Comparison of ENCODE assay signal across 26 cellular contexts in genomic region chr17:81203136-81203535, GRCh38. TPM values are rescaled to one million over a fixed set of nuclear protein-coding genes. Genes with fewer than 3 reads are reported as not detected.
DNase-seq lines count a peak whose midpoint lies in the region; TF ChIP-seq lines count a peak whose summit lies in the region.
"Had no signal": no experiment of that assay in that cellular context is flagged by ENCODE, and none has a peak within 500 bp of the region (broad histone marks: within the 10 kb centered on the region; RNA-seq: fewer than 3 reads in every experiment).

No MANE protein-coding gene starts in this region.

- H3K27me3 Mint-ChIP-seq in chondrocyte (ENCODE audit: low read depth), result no peaks in the 10 kb centered on the region
- H3K27me3 Mint-ChIP-seq: CD4-positive, alpha-beta memory T cell; CD4-positive, CD25-positive, alpha-beta regulatory T cell; CD8-positive, alpha-beta memory T cell had no signal

- H3K4me1 Mint-ChIP-seq in chondrocyte (ENCODE audit: low read depth), result peaks cover 7% of the 10 kb centered on the region
- H3K4me1 Mint-ChIP-seq: CD4-positive, alpha-beta memory T cell; CD4-positive, CD25-positive, alpha-beta regulatory T cell; CD8-positive, alpha-beta memory T cell had no signal

- H3K9me3 ChIP-seq in NT2/D1 (ENCODE audit: insufficient read depth, low read length), result no peaks in the 10 kb centered on the region
- H3K9me3 ChIP-seq in osteoblast (ENCODE audit: low read depth, low read length), result no peaks in the 10 kb centered on the region
- H3K9me3 ChIP-seq: BE2C, BLaER1 had no signal

- H3K27me3 ChIP-seq in NT2/D1 (ENCODE audit: insufficient read depth, insufficient read length) (no peaks in the 10 kb centered on the region), osteoblast (ENCODE audit: insufficient read depth, low read length) (no peaks in the 10 kb centered on the region)
- H3K27me3 ChIP-seq: BE2C, BLaER1 had no signal

- H4K20me1 ChIP-seq in osteoblast (ENCODE audit: insufficient read depth, low read length), result no peaks in the 10 kb centered on the region

- H3K4me3 ChIP-seq in NT2/D1 (ENCODE audit: insufficient read length, low read depth) (no peak overlapping the region), osteoblast (ENCODE audit: insufficient read depth, low read length) (no peak overlapping the region)
- H3K4me3 ChIP-seq: BLaER1, GM12878 had no signal

- H3K9ac ChIP-seq in NT2/D1 (ENCODE audit: insufficient read length, low read depth), result peak overlapping the region; percentile 10
- H3K9ac ChIP-seq: BLaER1 had no signal

- DNase-seq in NT2/D1 (ENCODE audit: low read depth, low spot score) (no peak), chondrocyte (ENCODE audit: low spot score) (peak; percentile 89), osteoblast (ENCODE audit: insufficient read length, low spot score, missing footprints) (peak; percentile 54), NCI-H1436 (lab: John Stamatoyannopoulos, UW) (no peak), NCI-H1105 (lab: John Stamatoyannopoulos, UW) (no peak)
- DNase-seq: 8988T; ACHN; BE2C; C1 segment of cervical spinal cord; CD4-positive, alpha-beta memory T cell; CD4-positive, CD25-positive, alpha-beta regulatory T cell; CD8-positive, alpha-beta memory T cell; COR-L47; DMS 273 treated with DMSO at 0.1 percent for 48 hours; DMS153; DMS53; DMS79; DND-41; EL; GDM1 had no signal

- no peak overlapping the region for H2AFZ ChIP-seq in osteoblast (ENCODE audit: low read length)

- no peak overlapping the region for H3K4me3 Mint-ChIP-seq in chondrocyte (ENCODE audit: unreplicated experiment)
- H3K4me3 Mint-ChIP-seq: CD14-positive monocyte; CD4-positive, alpha-beta memory T cell; CD4-positive, CD25-positive, alpha-beta regulatory T cell; CD8-positive, alpha-beta memory T cell had no signal

- TF ChIP-seq CTCF in chondrocyte (IDR thresholded peaks at IDR 0.05) (no peak), osteoblast (IDR thresholded peaks at IDR 0.05; ENCODE audit: extremely low read depth, low read depth, low read length) (no peak)

- no peak overlapping the region for H3K27ac Mint-ChIP-seq in chondrocyte (ENCODE audit: unreplicated experiment)
- H3K27ac Mint-ChIP-seq: CD14-positive monocyte; CD4-positive, alpha-beta memory T cell; CD4-positive, CD25-positive, alpha-beta regulatory T cell; CD8-positive, alpha-beta memory T cell had no signal

- no peak overlapping the region for H3K4me2 ChIP-seq in osteoblast (ENCODE audit: insufficient read depth, low read length)

- H3K27ac ChIP-seq in osteoblast (ENCODE audit: low read depth, low read length), result no peak overlapping the region
- H3K27ac ChIP-seq: BLaER1 had no signal

- H3K9me3 Mint-ChIP-seq in chondrocyte (ENCODE audit: low read depth), result no peaks in the 10 kb centered on the region
- H3K9me3 Mint-ChIP-seq: CD4-positive, alpha-beta memory T cell; CD8-positive, alpha-beta memory T cell had no signal

- no peaks in the 10 kb centered on the region for H3K79me2 ChIP-seq in osteoblast (ENCODE audit: insufficient read depth, low read length)

- H3K36me3 Mint-ChIP-seq in chondrocyte (ENCODE audit: low read depth), result no peaks in the 10 kb centered on the region
- H3K36me3 Mint-ChIP-seq: CD4-positive, alpha-beta memory T cell; CD4-positive, CD25-positive, alpha-beta regulatory T cell had no signal

- H3K4me1 ChIP-seq in NT2/D1 (ENCODE audit: insufficient read depth, insufficient read length), result peaks cover 14% of the 10 kb centered on the region
- no peaks in the 10 kb centered on the region for H3K4me1 ChIP-seq in osteoblast (ENCODE audit: insufficient read depth, low read length)

- H3K36me3 ChIP-seq in NT2/D1 (ENCODE audit: insufficient read depth, insufficient read length, low read length), result peaks cover 48% of the 10 kb centered on the region
- no peaks in the 10 kb centered on the region for H3K36me3 ChIP-seq in osteoblast (ENCODE audit: insufficient read depth, low read length)

RNA-seq across cellular contexts. Expression of gene CEP131, which starts 19.6 kb away (rescaled TPM):
- total RNA-seq in chondrocyte (8.2 to 9.6 TPM (median 8.5 TPM) in 3 replicates), osteoblast (7.7 and 8.7 TPM in 2 replicates)

RNA-seq across cellular contexts. Expression of gene TEPSIN, which starts 35.7 kb away (rescaled TPM):
- 27.1 to 29.0 TPM (median 27.6 TPM) in 3 replicates for total RNA-seq in chondrocyte
- 16.6 and 18.0 TPM in 2 replicates for total RNA-seq in osteoblast

RNA-seq across cellular contexts. Expression of gene NDUFAF8, which starts 36.0 kb away (rescaled TPM):
- 36.1 to 58.9 TPM (median 39.7 TPM) in 3 replicates for total RNA-seq in chondrocyte
- total RNA-seq in osteoblast, result 19.9 and 28.0 TPM in 2 replicates

RNA-seq across cellular contexts. Expression of gene AATK, which starts 37.1 kb away (rescaled TPM):
- total RNA-seq in chondrocyte, result 0.48 to 0.67 TPM (median 0.51 TPM) in 3 replicates
- under 0.01 TPM in 1 of 2 replicates, not detected in the other for total RNA-seq in osteoblast
- total RNA-seq: CD4-positive, CD25-positive, alpha-beta regulatory T cell; GM12878 had no signal

RNA-seq across cellular contexts. Expression of gene PVALEF, which starts 37.8 kb away (rescaled TPM):
- total RNA-seq in chondrocyte, result not detected in 3 replicates
- total RNA-seq in osteoblast, result not detected in 2 replicates
- total RNA-seq: A673; CD4-positive, alpha-beta memory T cell; CD4-positive, CD25-positive, alpha-beta regulatory T cell; CD8-positive, alpha-beta memory T cell; Daoy; G401; GM12878 had no signal

Comparison
In these comparisons a context has a peak if more than half of its experiments do, and no peak if none do; other contexts are left out.
1. DNase-seq: peak in chondrocyte (single experiment) and osteoblast (single experiment); none in NT2/D1 (single experiment), NCI-H1436 (single experiment) and NCI-H1105 (single experiment).